ENCODE assay signal across 14 cellular contexts in the genomic region with DNA sequence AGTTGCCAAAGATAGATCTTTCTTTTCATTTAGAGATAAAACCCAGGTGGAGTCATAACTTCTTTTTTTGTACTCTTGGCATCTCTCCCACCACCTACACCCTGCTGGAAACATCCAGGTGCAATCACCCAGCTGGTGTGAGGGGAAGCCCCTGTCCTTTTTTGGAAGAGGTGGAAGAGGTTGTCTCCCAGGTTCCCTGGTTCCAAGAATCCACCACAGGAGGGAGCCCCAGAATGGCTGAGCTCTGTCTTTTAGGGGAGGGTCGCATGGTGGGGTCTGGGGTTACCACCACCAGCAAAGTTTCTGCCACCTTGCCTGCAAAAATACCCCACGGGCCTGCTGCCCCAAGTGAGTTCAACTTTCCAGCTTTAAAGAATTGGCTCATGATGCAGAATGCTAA. TPM values are rescaled to one million over a fixed set of nuclear protein-coding genes. Genes with fewer than 3 reads are reported as not detected.
A peak's percentile ranks its signal among the peaks of the same experiment; 100 is the strongest.
DNase-seq lines count a peak whose midpoint lies in the region; TF ChIP-seq lines count a peak whose summit lies in the region.
"Had no signal": no experiment of that assay in that cellular context is flagged by ENCODE, and none has a peak within 500 bp of the region (broad histone marks: within the 10 kb centered on the region; RNA-seq: fewer than 3 reads in every experiment).

No MANE protein-coding gene starts in this region.

- no peaks in the 10 kb centered on the region for H3K9me2 ChIP-seq in GM23248 (ENCODE audit: insufficient read depth)

- no peak overlapping the region for H4K8ac ChIP-seq in H9 (replicated peaks; ENCODE audit: insufficient read length, low read depth, low read length)

- H3K14ac ChIP-seq in H9 (ENCODE audit: insufficient read depth, low read length) = no peak overlapping the region

- no peak overlapping the region for H2BK120ac ChIP-seq in H9 (ENCODE audit: low read depth, low read length, poor library complexity, severe bottlenecking)

- no peak overlapping the region for H4K5ac ChIP-seq in H9 (ENCODE audit: insufficient read length, low read depth, low read length)

- no peaks in the 10 kb centered on the region for H3K36me3 Mint-ChIP-seq in H9 (ENCODE audit: insufficient read depth in 1 of 3, low read depth in 3 of 3)
- H3K36me3 Mint-ChIP-seq in endodermal cell (ENCODE audit: low read depth) = no peaks in the 10 kb centered on the region
- no peaks in the 10 kb centered on the region for H3K36me3 Mint-ChIP-seq in neural crest cell (ENCODE audit: low read depth)
- H3K36me3 Mint-ChIP-seq: CD8-positive, alpha-beta T cell had no signal

- no peak overlapping the region for H2BK12ac ChIP-seq in H9 (ENCODE audit: insufficient read length, low read depth, low read length)

- H3K4me1 Mint-ChIP-seq in H9 (peaks cover 19 to 35% of the 10 kb centered on the region in 2 experiments), endodermal cell (no peaks in the 10 kb centered on the region), neural crest cell (peaks cover 13% of the 10 kb centered on the region)

- H3K27ac ChIP-seq in H9 (ENCODE audit: insufficient read length, low read depth, low read length) (no peak overlapping the region), endodermal cell (ENCODE audit: low read depth, low read length) (no peak overlapping the region), GM23248 (no peak overlapping the region)
- H3K27ac ChIP-seq: left lung had no signal

- TF ChIP-seq CTCF in H9 (conservative IDR thresholded peaks at IDR 0.05) (peak; percentile 73), endodermal cell (conservative IDR thresholded peaks at IDR 0.05) (peak; percentile 76), neural crest cell (conservative IDR thresholded peaks at IDR 0.05) (peak; percentile 43)

- H3K4me3 ChIP-seq in endodermal cell (ENCODE audit: low read length) = no peak overlapping the region
- no peak overlapping the region for H3K4me3 ChIP-seq in GM23248
- H3K4me3 ChIP-seq: left lung had no signal

- in situ Hi-C loops in GM23248 (cut with MboI) = no loop called here

- H3K18ac ChIP-seq in H9 (ENCODE audit: insufficient read length, low read depth, low read length) = no peak overlapping the region

- H3K9ac ChIP-seq in H9 (ENCODE audit: extremely low read depth, insufficient read length, low read length) (no peak overlapping the region), endodermal cell (ENCODE audit: extremely low read depth, low read length, poor library complexity, severe bottlenecking) (no peak overlapping the region), GM23248 (no peak overlapping the region)

- no peak overlapping the region for H3K4me3 Mint-ChIP-seq in H9
- no peak overlapping the region for H3K4me3 Mint-ChIP-seq in endodermal cell
- no peak overlapping the region for H3K4me3 Mint-ChIP-seq in neural crest cell
- H3K4me3 Mint-ChIP-seq: CD8-positive, alpha-beta T cell had no signal

- H4K20me1 ChIP-seq in H9 (ENCODE audit: control insufficient read depth, insufficient read depth, insufficient read length) (no peaks in the 10 kb centered on the region), GM23248 (ENCODE audit: insufficient read depth) (no peaks in the 10 kb centered on the region)

- H3K4me2 ChIP-seq in H9 (ENCODE audit: insufficient read depth, insufficient read length, low read length) = no peak overlapping the region
- no peak overlapping the region for H3K4me2 ChIP-seq in GM23248 (ENCODE audit: unreplicated experiment)

- no peak overlapping the region for H3T11ph ChIP-seq in H9 (ENCODE audit: low read length)

- H2BK5ac ChIP-seq in H9 (ENCODE audit: insufficient read length, low read length) = no peak overlapping the region

- no peak overlapping the region for H3K56ac ChIP-seq in H9 (ENCODE audit: insufficient read length, low read depth, low read length)

- no peaks in the 10 kb centered on the region for H3K23me2 ChIP-seq in H9 (ENCODE audit: insufficient read length, low read depth, low read length, poor library complexity, severe bottlenecking)

- no peak overlapping the region for H2AK5ac ChIP-seq in H9 (ENCODE audit: insufficient read length, low read length)

- no peak overlapping the region for H2BK15ac ChIP-seq in H9 (ENCODE audit: low read depth, low read length)

- DNase-seq in H9 (peak; percentile 64), NCI-H2196 (lab: John Stamatoyannopoulos, UW; ENCODE audit: unreplicated experiment) (peak; percentile 5), endodermal cell (peak; percentile 78), neural crest cell (ENCODE audit: low read depth, low spot score) (no peak), NOMO-1 (lab: John Stamatoyannopoulos, UW; ENCODE audit: unreplicated experiment in 2 of 2) (no peak), GM23248 (no peak), NCI-H82 (lab: John Stamatoyannopoulos, UW) (no peak)
- DNase-seq: activated CD4-positive, alpha-beta T cell treated with anti-CD3 and anti-CD28 coated beads, Interleukin-2, amount 50 U/mL, for 1 hour; activated effector memory CD4-positive, alpha-beta T cell treated with anti-CD3 and anti-CD28 coated beads, Interleukin-2, amount 50 U/mL, for 16 hours; CD8-positive, alpha-beta T cell; HCEC 1CT; Kasumi-1; left lung; NCI-H526 treated with DMSO at 0.1 percent for 48 hours had no signal

- H3K23ac ChIP-seq in H9 (ENCODE audit: insufficient read length, low read depth, low read length) = no peak overlapping the region

- no peak overlapping the region for H2AFZ ChIP-seq in H9 (ENCODE audit: low read length)
- no peak overlapping the region for H2AFZ ChIP-seq in GM23248

- WGBS in H9 (ENCODE audit: extremely low coverage, insufficient read length, low lambda C conversion rate) = no CpG with 5 or more reads among the region's 2 CpGs
- WGBS in endodermal cell (ENCODE audit: insufficient coverage in 1 of 2, insufficient read length in 1 of 2), 2 experiments = 58 to 60% methylated on average over 1 to 2 of the region's 2 CpGs
- 19 to 22% methylated on average over 2 of the region's 2 CpGs for WGBS in GM23248 (ENCODE audit: low coverage in 1 of 2, low lambda C conversion rate in 2 of 2, missing lambda C conversion rate in 2 of 2), 2 experiments

- no peaks in the 10 kb centered on the region; the same call in 1 of the 2 replicates for H3K4me1 ChIP-seq in H9 (ENCODE audit: insufficient read depth, low read length)
- no peaks in the 10 kb centered on the region for H3K4me1 ChIP-seq in endodermal cell (ENCODE audit: control insufficient read depth, insufficient read depth, low read length)
- no peaks in the 10 kb centered on the region for H3K4me1 ChIP-seq in GM23248 (ENCODE audit: insufficient read depth)
- H3K4me1 ChIP-seq: left lung had no signal

- no peak overlapping the region for H3K4ac ChIP-seq in H9 (ENCODE audit: low read depth, low read length)

- no peak overlapping the region for H2BK20ac ChIP-seq in H9 (ENCODE audit: low read depth, low read length, poor library complexity, severe bottlenecking)

- H3K27me3 ChIP-seq in H9 (ENCODE audit: insufficient read depth, low read length) = no peaks in the 10 kb centered on the region
- no peaks in the 10 kb centered on the region for H3K27me3 ChIP-seq in endodermal cell (ENCODE audit: control insufficient read depth, insufficient read depth, low read length, poor library complexity, severe bottlenecking)
- no peaks in the 10 kb centered on the region for H3K27me3 ChIP-seq in GM23248 (replicated peaks; ENCODE audit: insufficient read depth)

- H3F3A ChIP-seq in GM23248 (ENCODE audit: insufficient read depth) = no peaks in the 10 kb centered on the region

- no peak overlapping the region; a peak in 1 of 7 replicates for H3K27ac Mint-ChIP-seq in H9
- H3K27ac Mint-ChIP-seq in endodermal cell = no peak overlapping the region
- H3K27ac Mint-ChIP-seq in neural crest cell (ENCODE audit: unreplicated experiment) = no peak overlapping the region
- H3K27ac Mint-ChIP-seq: CD8-positive, alpha-beta T cell had no signal

- H3K36me3 ChIP-seq in endodermal cell (ENCODE audit: control insufficient read depth, insufficient read depth, low read length) = no peaks in the 10 kb centered on the region
- H3K36me3 ChIP-seq in GM23248 (ENCODE audit: low read depth) = no peaks in the 10 kb centered on the region
- H3K36me3 ChIP-seq: left lung had no signal

- H3K79me2 ChIP-seq in H9 (ENCODE audit: insufficient read depth, low read length) (no peaks in the 10 kb centered on the region), GM23248 (ENCODE audit: insufficient read depth) (no peaks in the 10 kb centered on the region)

- no peak overlapping the region for H4K91ac ChIP-seq in H9 (ENCODE audit: insufficient read length, low read depth, low read length)

- no peaks in the 10 kb centered on the region for H3K9me3 ChIP-seq in H9 (ENCODE audit: control insufficient read depth, low read depth, low read length)
- H3K9me3 ChIP-seq in endodermal cell (ENCODE audit: control insufficient read depth, low read length) = no peaks in the 10 kb centered on the region
- no peaks in the 10 kb centered on the region for H3K9me3 ChIP-seq in GM23248 (ENCODE audit: low read depth)
- H3K9me3 ChIP-seq: left lung had no signal

- H3K27me3 Mint-ChIP-seq in H9 (ENCODE audit: low read depth) (no peaks in the 10 kb centered on the region; the same call in none of the 2 replicates), endodermal cell (ENCODE audit: insufficient read depth) (peaks cover 4% of the 10 kb centered on the region), neural crest cell (ENCODE audit: low read depth) (peaks cover 17% of the 10 kb centered on the region)

- H3K9me3 Mint-ChIP-seq in H9 (no peaks in the 10 kb centered on the region), endodermal cell (no peaks in the 10 kb centered on the region), neural crest cell (no peaks in the 10 kb centered on the region)
- H3K9me3 Mint-ChIP-seq: CD8-positive, alpha-beta T cell had no signal

- H3K79me1 ChIP-seq in H9 (ENCODE audit: insufficient read depth, low read depth, low read length, poor library complexity, severe bottlenecking) = no peaks in the 10 kb centered on the region

RNA-seq across cellular contexts. Expression of gene SMOC2, which starts 10.8 kb away (rescaled TPM):
- total RNA-seq in H9 (2021) (1.8 and 2.1 TPM in 2 replicates), endodermal cell (under 1 TPM in 1 of 2 donors, not detected in 1; 0.20 TPM), neural crest cell (0.14 and 0.23 TPM in 2 replicates)
- 1.7 TPM for polyA plus RNA-seq in endodermal cell (2013, experiment 1 of 2)
- polyA plus RNA-seq in endodermal cell (2013, experiment 2 of 2) = 0.91 TPM
- not detected in 2 replicates for total RNA-seq in GM23248 (2014; rRNA removed; shearing (Covaris generic))
- polyA plus RNA-seq in GM23248 (2016; fragmentation: Nextera tagmentation; extraction: Ambion mirVana) = not detected in 2 replicates
- total RNA-seq: CD8-positive, alpha-beta T cell had no signal

Comparison
In these comparisons a context has a peak if more than half of its experiments do, and no peak if none do; other contexts are left out.
1. DNase-seq: peak in H9 (single experiment), NCI-H2196 (single experiment) and endodermal cell (single experiment); none in neural crest cell (single experiment), NOMO-1 (0 of 2), GM23248 (single experiment) and NCI-H82 (single experiment).
2. Peak in every context shown above with its lines, with median percentiles within 50 percentile points of each other: CTCF ChIP-seq.